ENCODE assay signal across 7 cellular contexts in genomic region chr3:122356402-122356801, GRCh38. TPM values are rescaled to one million over a fixed set of nuclear protein-coding genes. Genes with fewer than 3 reads are reported as not detected.
DNase-seq lines count a peak whose midpoint lies in the region; ATAC-seq and TF ChIP-seq lines count a peak whose summit lies in the region.

No MANE protein-coding gene starts in this region.

- RAD21 ChIA-PET in HCT116 (lab: Charles Lee; ENCODE audit: low non-redundant PET in 1 of 2, low total read pairs in 2 of 2, uncharacterized antibody in 2 of 2, unreplicated experiment in 2 of 2): interaction anchor here (1.3 to 1.5 kb wide), 2 partner anchors 50 kb away, joined by 3 to 4 read pairs; no protein-coding TSS in a partner anchor

- no peaks in the 10 kb centered on the region for H3K27me3 ChIP-seq in HCT116 (ENCODE audit: insufficient read depth, low read length)
- no peaks in the 10 kb centered on the region for H3K27me3 ChIP-seq in Peyer's patch
- H3K27me3 ChIP-seq in esophagus (ENCODE audit: control insufficient read depth in 1 of 2, insufficient read depth in 2 of 2, low read length in 2 of 2): no peaks in the 10 kb centered on the region
- H3K27me3 ChIP-seq in prostate gland (replicated peaks; ENCODE audit: insufficient read depth): no peaks in the 10 kb centered on the region

- peaks cover 3 to 6% of the 10 kb centered on the region in 2 experiments; a peak in 2 of 4 replicates for H3K36me3 ChIP-seq in HCT116 (ENCODE audit: control insufficient read depth in 1 of 2, insufficient read depth in 2 of 2, low read length in 2 of 2)
- peaks cover 0 to 4% (median 0%) of the 10 kb centered on the region in 3 donors for H3K36me3 ChIP-seq in Peyer's patch
- H3K36me3 ChIP-seq in esophagus (ENCODE audit: control insufficient read depth in 2 of 2, insufficient read depth in 2 of 2, low read length in 1 of 2): peaks cover 0 to 3% of the 10 kb centered on the region in 2 donors
- no peaks in the 10 kb centered on the region for H3K36me3 ChIP-seq in prostate gland

- TF ChIP-seq POLR2A in HCT116 (IDR thresholded peaks at IDR 0.05; ENCODE audit: borderline replicate concordance, extremely low read depth, insufficient read depth, insufficient read length) (no peak), Peyer's patch (IDR thresholded peaks at IDR 0.05) (no peak), prostate gland (IDR thresholded peaks at IDR 0.05) (no peak)

- TF ChIP-seq RAD21 in HCT116 (IDR thresholded peaks at IDR 0.05; ENCODE audit: low read depth): peak; percentile 81

- H3K9ac ChIP-seq in HCT116 (ENCODE audit: low read length): no peak overlapping the region

- CTCF ChIA-PET in HCT116 (lab: Charles Lee): interaction anchor here (1.1 to 2.0 kb wide), 4 partner anchors 50 to 255 kb away, joined by 3 to 14 read pairs (median 4); no protein-coding TSS in a partner anchor

- peak; percentile 47 for DNase-seq in DMS153 (lab: John Stamatoyannopoulos, UW)
- DNase-seq in HCT116 (ENCODE audit: low read depth, low spot score): peak; percentile 34
- DNase-seq in Peyer's patch: peak in 2 of 3 donors; percentile 76 to 83
- DNase-seq in prostate gland (ENCODE audit: low spot score): peak; percentile 51
- DNase-seq in activated gamma-delta T cell (lab: John Stamatoyannopoulos, UW): no peak

- H3K27ac ChIP-seq in HCT116 (ENCODE audit: low read depth, low read length) (no peak overlapping the region), Peyer's patch (no peak overlapping the region), esophagus (ENCODE audit: low read depth in 2 of 2, low read length in 1 of 2) (peak overlapping the region; percentile 15 to 33), prostate gland (no peak overlapping the region)

- H3K4me3 ChIP-seq in HCT116 (replicated peaks in 1 of 2; ENCODE audit: low read depth in 1 of 2, low read length in 2 of 2) (no peak overlapping the region), Peyer's patch (no peak overlapping the region), esophagus (ENCODE audit: low read depth in 1 of 2, low read length in 2 of 2) (no peak overlapping the region), prostate gland (no peak overlapping the region)

- WGBS in esophagus, 2 donors: 58 to 63% methylated on average over 4 of the region's 4 CpGs
- WGBS in prostate gland: 76% methylated on average over 4 of the region's 4 CpGs

- no peak overlapping the region for H3K4me2 ChIP-seq in HCT116 (ENCODE audit: low read length)

- intact Hi-C loops in HCT116 (cut with micrococcal nuclease): loop anchor here (1.0 to 5.0 kb wide), 3 partner anchors 49 to 810 kb away; no protein-coding TSS in a partner anchor
- intact Hi-C loops in prostate gland (cut with DNase I): loop anchor here (5.0 to 10.0 kb wide), 2 partner anchors 92 to 254 kb away; no protein-coding TSS in a partner anchor

- no peaks in the 10 kb centered on the region for H3K9me3 ChIP-seq in HCT116 (ENCODE audit: control insufficient read depth in 1 of 2, insufficient read depth in 1 of 2, low read depth in 1 of 2, low read length in 2 of 2)
- no peaks in the 10 kb centered on the region for H3K9me3 ChIP-seq in Peyer's patch
- no peaks in the 10 kb centered on the region for H3K9me3 ChIP-seq in esophagus (ENCODE audit: control insufficient read depth in 2 of 2, insufficient read depth in 1 of 2, low read depth in 1 of 2, low read length in 1 of 2)
- H3K9me3 ChIP-seq in prostate gland: no peaks in the 10 kb centered on the region

- H3K9me2 ChIP-seq in HCT116 (ENCODE audit: insufficient read depth): no peaks in the 10 kb centered on the region

- H4K20me1 ChIP-seq in HCT116 (ENCODE audit: insufficient read depth): no peaks in the 10 kb centered on the region

- no peaks in the 10 kb centered on the region for H3K79me2 ChIP-seq in HCT116 (ENCODE audit: insufficient read depth, low read length)

- peak; percentile 78 for ATAC-seq in HCT116
- no peak for ATAC-seq in HG02610 (IDR thresholded peaks at IDR 0.05; ENCODE audit: unreplicated experiment)

- H2AFZ ChIP-seq in HCT116 (ENCODE audit: low read depth, low read length, poor library complexity, severe bottlenecking): no peak overlapping the region

- TF ChIP-seq CTCF in HCT116 (IDR thresholded peaks at IDR 0.05 in 2 of 3, conservative IDR thresholded peaks at IDR 0.05 in 1 of 3; ENCODE audit: borderline replicate concordance in 1 of 3, insufficient read depth in 1 of 3, low read depth in 2 of 3, low read length in 2 of 3) (peak; percentile 51 to 59 (median 55); a peak in 5 of 6 replicates), Peyer's patch (IDR thresholded peaks at IDR 0.05) (peak in 4 of 6 experiments; percentile 31 to 80 (median 72)), prostate gland (IDR thresholded peaks at IDR 0.05) (peak in 3 of 4 experiments; percentile 53 to 63 (median 55))

- no TSS peak for BruUV-seq in HCT116 (replicated peaks; lab: Mats Ljungman, UMichigan)

- H3K4me1 ChIP-seq in HCT116 (ENCODE audit: control insufficient read depth in 1 of 2, insufficient read depth in 2 of 2, low read length in 2 of 2) (no peaks in the 10 kb centered on the region), Peyer's patch (no peaks in the 10 kb centered on the region), esophagus (ENCODE audit: control insufficient read depth in 2 of 2, insufficient read depth in 2 of 2, low read length in 1 of 2) (peaks cover 0 to 2% of the 10 kb centered on the region in 2 donors), prostate gland (replicated peaks) (no peaks in the 10 kb centered on the region)

- POLR2A ChIA-PET in HCT116 (lab: Charles Lee): no interaction called here

TF ChIP-seq in HCT116, 20 proteins besides CTCF, POLR2A, EP300 and RAD21:
- TF ChIP-seq FOSL1 (IDR thresholded peaks at IDR 0.05; ENCODE audit: low read depth) (no peak), YY1 (IDR thresholded peaks at IDR 0.05; ENCODE audit: extremely low read depth, insufficient replicate concordance, low read depth, low read length) (peak; percentile 87)

RNA-seq across cellular contexts. Expression of gene MIX23, which starts 26.6 kb away (rescaled TPM):
- 76.2 TPM for total RNA-seq in HCT116 (2021; ENCODE audit: unreplicated experiment)
- polyA plus RNA-seq in HCT116 (2012): 16.1 and 24.3 TPM in 2 replicates
- total RNA-seq in Peyer's patch: 10 to 100 TPM in 3 of 4 donors, 1 to 10 TPM in 1; 9.9 to 32.8 (median 23.3) TPM
- 10 to 100 TPM; 32.9 to 41.9 TPM for polyA plus RNA-seq in esophagus
- 10 to 100 TPM; 13.8 to 16.8 TPM for total RNA-seq in prostate gland

RNA-seq across cellular contexts. Expression of gene FAM162A, which starts 27.6 kb away (rescaled TPM):
- 74.1 TPM for total RNA-seq in HCT116 (2021; ENCODE audit: unreplicated experiment)
- 191 and 247 TPM in 2 replicates for polyA plus RNA-seq in HCT116 (2012)
- total RNA-seq in Peyer's patch: 10 to 100 TPM in 3 of 4 donors, 1 to 10 TPM in 1; 9.9 to 24.2 (median 17.8) TPM
- 100 to 1,000 TPM; 242 TPM for polyA plus RNA-seq in esophagus
- 10 to 100 TPM; 12.9 to 87.9 TPM for total RNA-seq in prostate gland

RNA-seq across cellular contexts. Expression of gene CSTA, which starts 31.4 kb away (rescaled TPM):
- total RNA-seq in HCT116 (2021; ENCODE audit: unreplicated experiment) (11.0 TPM), Peyer's patch (not detected), prostate gland (10 to 100 TPM; 14.5 to 25.7 TPM)
- polyA plus RNA-seq in HCT116 (2012): 13.8 and 20.7 TPM in 2 replicates
- over 10,000 TPM in 1 of 2 donors, 1,000 to 10,000 TPM in 1; 7,202 to 12,533 TPM for polyA plus RNA-seq in esophagus

RNA-seq across cellular contexts. Expression of gene WDR5B, which starts 59.5 kb away (rescaled TPM):
- total RNA-seq in HCT116 (2021; ENCODE audit: unreplicated experiment): 3.4 TPM
- polyA plus RNA-seq in HCT116 (2012): 1.2 and 1.7 TPM in 2 replicates
- 1 to 10 TPM; 2.7 to 8.3 (median 4.1) TPM for total RNA-seq in Peyer's patch
- polyA plus RNA-seq in esophagus: 1 to 10 TPM; 1.3 TPM
- total RNA-seq in prostate gland: 1 to 10 TPM; 4.5 to 6.5 TPM

Comparison
In these comparisons a context has a peak if more than half of its experiments do, and no peak if none do; other contexts are left out.
1. H3K27ac ChIP-seq: peak in esophagus (2 of 2); none in HCT116 (single experiment), Peyer's patch (0 of 4) and prostate gland (0 of 2).
2. Peak in every context shown above with its lines, with median percentiles within 50 percentile points of each other: CTCF ChIP-seq.